Comparison of ENCODE assay signal across 16 cellular contexts in genomic region chr20:37673429-37673828, GRCh38. TPM values are rescaled to one million over a fixed set of nuclear protein-coding genes. Genes with fewer than 3 reads are reported as not detected.
DNase-seq lines count a peak whose midpoint lies in the region; ATAC-seq, FAIRE-seq and TF ChIP-seq lines count a peak whose summit lies in the region.
"Had no signal": no experiment of that assay in that cellular context is flagged by ENCODE, and none has a peak within 500 bp of the region (broad histone marks: within the 10 kb centered on the region; RNA-seq: fewer than 3 reads in every experiment).

No MANE protein-coding gene starts in this region.

- H3K4me1 ChIP-seq in HepG2 (ENCODE audit: insufficient read depth, low read length) (peaks cover 54% of the 10 kb centered on the region), right lobe of liver (peaks cover 0 to 22% (median 4%) of the 10 kb centered on the region in 4 donors), neuronal stem cell (ENCODE audit: control insufficient read depth in 2 of 2, insufficient read depth in 1 of 2, low read depth in 1 of 2, low read length in 2 of 2) (peaks cover 2 to 6% of the 10 kb centered on the region in 2 donors)

- H2AK5ac ChIP-seq in neuronal stem cell (ENCODE audit: low read depth, low read length), result no peak overlapping the region

- H3K4ac ChIP-seq in neuronal stem cell (ENCODE audit: low read length), result no peak overlapping the region

- intact Hi-C loops in HepG2 (cut with micrococcal nuclease; ENCODE audit: unreplicated experiment) (no loop called here), right lobe of liver (cut with DNase I) (no loop called here)

- H4K91ac ChIP-seq in neuronal stem cell (ENCODE audit: low read depth, low read length, poor library complexity), result no peak overlapping the region

- H2BK15ac ChIP-seq in neuronal stem cell (ENCODE audit: low read length), result no peak overlapping the region

- TF ChIP-seq RAD21 in HepG2 (CRISPR knock-in tag; IDR thresholded peaks at IDR 0.05), result no peak

- WGBS in HepG2 (ENCODE audit: low lambda C conversion rate), result 0% methylated on average over 1 of the region's 1 CpG
- 71% methylated on average over 1 of the region's 1 CpG for WGBS in right lobe of liver (ENCODE audit: insufficient coverage, low coverage, low lambda C conversion rate, missing lambda C conversion rate)
- WGBS in neuronal stem cell (ENCODE audit: extremely low coverage in 2 of 2, insufficient read length in 2 of 2, insufficient replicate concordance in 1 of 2), 2 donors, result no CpG with 5 or more reads among the region's 1 CpG

- H3K4me3 ChIP-seq in HepG2 (replicated peaks in 1 of 3; ENCODE audit: insufficient read depth in 1 of 3, low read depth in 2 of 3, low read length in 3 of 3), result no peak overlapping the region
- H3K4me3 ChIP-seq in right lobe of liver, result no peak overlapping the region
- H3K4me3 ChIP-seq in neuronal stem cell (ENCODE audit: low read length in 2 of 2), result no peak overlapping the region

- no peak for FAIRE-seq in HepG2 (lab: Jason Lieb, UNC)
- FAIRE-seq: D721Med, GM12892 had no signal

- no peak overlapping the region for H3K18ac ChIP-seq in neuronal stem cell (ENCODE audit: low read length)

- H3K9ac ChIP-seq in HepG2 (ENCODE audit: insufficient read depth, low read depth, low read length) (no peak overlapping the region), neuronal stem cell (ENCODE audit: low read depth, low read length, poor library complexity) (no peak overlapping the region)

- H3K4me2 ChIP-seq in HepG2 (ENCODE audit: low read depth, low read length), result peak overlapping the region; percentile 50
- H3K4me2 ChIP-seq in neuronal stem cell (ENCODE audit: insufficient read depth, low read length, poor library complexity, severe bottlenecking), result no peak overlapping the region

- H3K23ac ChIP-seq in neuronal stem cell (ENCODE audit: low read depth, low read length, poor library complexity), result no peak overlapping the region

- DNase-seq in HepG2 (ENCODE audit: low spot score), result no peak
- DNase-seq in right lobe of liver, result no peak
- DNase-seq in NCI-H2171 (lab: John Stamatoyannopoulos, UW), result peak; percentile 83
- DNase-seq in SK-N-DZ (ENCODE audit: low spot score), result peak; percentile 90
- DNase-seq in neuronal stem cell (ENCODE audit: low spot score), result no peak
- DNase-seq in NCI-H1436 treated with DMSO at 0.1 percent for 48 hours (lab: John Stamatoyannopoulos, UW), result no peak
- no peak for DNase-seq in ureter (ENCODE audit: low spot score)
- DNase-seq: CD4-positive, CD25-positive, alpha-beta regulatory T cell; GF-D8; NCI-H2081; NCI-H446; OCI-M1; SHP77 treated with DMSO at 0.1 percent for 48 hours had no signal

- in situ Hi-C loops in HepG2 (cut with HindIII; ENCODE audit: extremely low pct_ligation_motif_present, low pct_unique_long_range_greater_than_20kb), result no loop called here

- no peak overlapping the region for H3K14ac ChIP-seq in neuronal stem cell (ENCODE audit: low read length)

- H4K20me1 ChIP-seq in HepG2 (ENCODE audit: insufficient read depth, low read length), result no peaks in the 10 kb centered on the region

- BruUV-seq in HepG2 (replicated peaks; lab: Mats Ljungman, UMichigan), result no TSS peak

- no peak overlapping the region for H2BK12ac ChIP-seq in neuronal stem cell (ENCODE audit: low read length)

- H3K9me3 ChIP-seq in HepG2 (ENCODE audit: low read length) (no peaks in the 10 kb centered on the region), right lobe of liver (no peaks in the 10 kb centered on the region), neuronal stem cell (replicated peaks in 1 of 2; ENCODE audit: control insufficient read depth in 2 of 2, insufficient read depth in 1 of 2, low read depth in 1 of 2, low read length in 2 of 2) (no peaks in the 10 kb centered on the region)

- H3K79me1 ChIP-seq in neuronal stem cell (ENCODE audit: low read depth, low read length), result no peaks in the 10 kb centered on the region

- H3K36me3 ChIP-seq in HepG2 (replicated peaks in 1 of 2; ENCODE audit: control insufficient read depth in 1 of 2, insufficient read depth in 2 of 2, low read length in 2 of 2) (no peaks in the 10 kb centered on the region), right lobe of liver (no peaks in the 10 kb centered on the region), neuronal stem cell (replicated peaks in 1 of 2; ENCODE audit: control insufficient read depth in 2 of 2, insufficient read depth in 2 of 2, low read length in 2 of 2) (no peaks in the 10 kb centered on the region)

- ATAC-seq in HepG2 (no peak), right lobe of liver (no peak), GM19328 (IDR thresholded peaks at IDR 0.05; ENCODE audit: unreplicated experiment) (no peak)

- peaks cover 1 to 5% of the 10 kb centered on the region in 2 experiments; a peak in 2 of 5 replicates for H3K27me3 ChIP-seq in HepG2 (ENCODE audit: control insufficient read depth in 1 of 2, insufficient read depth in 2 of 2, low read length in 2 of 2)
- H3K27me3 ChIP-seq in right lobe of liver, result no peaks in the 10 kb centered on the region
- peaks cover 0 to 44% (median 0%) of the 10 kb centered on the region in 3 experiments for H3K27me3 ChIP-seq in neuronal stem cell (ENCODE audit: control insufficient read depth in 3 of 3, insufficient read depth in 3 of 3, low read depth in 1 of 3, low read length in 3 of 3)

- TF ChIP-seq EP300 in HepG2 (IDR thresholded peaks at IDR 0.05; ENCODE audit: low read depth in 2 of 2, low read length in 2 of 2) (peak in 1 of 2 experiments; percentile 61; a peak in 1 of 4 replicates), HepG2 (CRISPR knock-in tag; IDR thresholded peaks at IDR 0.05; ENCODE audit: borderline replicate concordance) (no peak)

- H3K79me2 ChIP-seq in HepG2 (ENCODE audit: insufficient read depth, low read length), result no peaks in the 10 kb centered on the region

- H3K27ac ChIP-seq in HepG2 (ENCODE audit: extremely low read length, insufficient read depth, low read length) (no peak overlapping the region), right lobe of liver (no peak overlapping the region), neuronal stem cell (replicated peaks; ENCODE audit: low read length) (no peak overlapping the region)

- H4K8ac ChIP-seq in neuronal stem cell (ENCODE audit: low read depth, low read length), result no peak overlapping the region

- no peak for TF ChIP-seq POLR2A in HepG2 (IDR thresholded peaks at IDR 0.05; ENCODE audit: insufficient read depth in 1 of 2, low read depth in 2 of 2, low read length in 2 of 2)
- TF ChIP-seq POLR2A in right lobe of liver (IDR thresholded peaks at IDR 0.05), result no peak

- no peak overlapping the region for H2BK120ac ChIP-seq in neuronal stem cell (ENCODE audit: low read depth, low read length)

- TF ChIP-seq CTCF in HepG2 (CRISPR knock-in tag; IDR thresholded peaks at IDR 0.05) (no peak), right lobe of liver (IDR thresholded peaks at IDR 0.05) (no peak)

- CTCF ChIA-PET in HepG2 (lab: Yijun Ruan, JAX; ENCODE audit: low intra/inter-chr PET ratio, low total read pairs), result no interaction called here

- H2AFZ ChIP-seq in HepG2 (ENCODE audit: low read length), result no peak overlapping the region
- no peak overlapping the region for H2AFZ ChIP-seq in neuronal stem cell (ENCODE audit: low read length)

- peak overlapping the region; percentile 4 for H2BK5ac ChIP-seq in neuronal stem cell (ENCODE audit: low read length)

- POLR2A ChIA-PET in HepG2 (lab: Yijun Ruan, JAX), result no interaction called here

TF ChIP-seq in HepG2, 621 proteins besides CTCF, POLR2A, EP300 and RAD21 (continues in another document):
- TF ChIP-seq XRCC5 (optimal IDR thresholded peaks at IDR 0.05; ENCODE audit: low read length), result peak; percentile 16

RNA-seq across cellular contexts. Expression of gene CTNNBL1, which starts 20.4 kb away (rescaled TPM):
- total RNA-seq in HepG2 (2016; rRNA removed; fragmentation: Illumina TruSeq; extraction: Trizol), result 94.6 and 136 TPM in 2 replicates
- total RNA-seq in HepG2 (2016; cell fraction: cytosol; rRNA removed; fragmentation: Illumina TruSeq; extraction: Trizol; ENCODE audit: low read depth), result 43.5 and 49.5 TPM in 2 replicates
- total RNA-seq in HepG2 (2016; cell fraction: insoluble cytoplasmic fraction; rRNA removed; fragmentation: Illumina TruSeq; extraction: Trizol), result 97.0 and 143 TPM in 2 replicates
- total RNA-seq in HepG2 (2016; cell fraction: membrane; rRNA removed; fragmentation: Illumina TruSeq; extraction: Trizol), result 53.6 and 54.9 TPM in 2 replicates
- total RNA-seq in HepG2 (2016; cell fraction: nucleus; rRNA removed; fragmentation: Illumina TruSeq; extraction: Trizol), result 47.8 and 48.8 TPM in 2 replicates
- polyA plus RNA-seq in HepG2 (2011; rRNA removed), result 47.0 and 49.3 TPM in 2 replicates
- 37.8 and 38.1 TPM in 2 replicates for polyA plus RNA-seq in HepG2 (2011; cell fraction: cytosol; rRNA removed)
- 17.2 and 18.0 TPM in 2 replicates for polyA plus RNA-seq in HepG2 (2011; cell fraction: nucleus; rRNA removed)
- 83.2 and 94.2 TPM in 2 replicates for polyA plus RNA-seq in HepG2 (2012)
- polyA plus RNA-seq in HepG2 (2016; cell fraction: cytosol; fragmentation: Illumina TruSeq; extraction: Trizol; ENCODE audit: low read depth), result 53.4 and 54.1 TPM in 2 replicates
- 156 and 162 TPM in 2 replicates for polyA plus RNA-seq in HepG2 (2016; cell fraction: insoluble cytoplasmic fraction; fragmentation: Illumina TruSeq; extraction: Trizol; ENCODE audit: low read depth)
- 50.8 and 57.2 TPM in 2 replicates for polyA plus RNA-seq in HepG2 (2016; cell fraction: membrane; fragmentation: Illumina TruSeq; extraction: Trizol; ENCODE audit: low read depth)
- 68.0 and 75.7 TPM in 2 replicates for polyA plus RNA-seq in HepG2 (2016; cell fraction: nucleus; fragmentation: Illumina TruSeq; extraction: Trizol; ENCODE audit: insufficient read depth, low read depth)
- 33.6 and 37.6 TPM in 2 replicates for polyA minus RNA-seq in HepG2 (2011; rRNA and poly(A)+ RNA removed; ENCODE audit: low replicate concordance)
- polyA minus RNA-seq in HepG2 (2011; cell fraction: cytosol; rRNA and poly(A)+ RNA removed), result 27.5 and 33.1 TPM in 2 replicates
- 33.5 and 36.7 TPM in 2 replicates for polyA minus RNA-seq in HepG2 (2011; cell fraction: nucleus; rRNA and poly(A)+ RNA removed)
- total RNA-seq in right lobe of liver, result 10 to 100 TPM; 16.3 to 41.8 (median 28.8) TPM
- polyA plus RNA-seq in SK-N-DZ (2014; cell fraction: cytosol; rRNA removed), result 65.9 and 74.2 TPM in 2 replicates
- 33.6 and 55.4 TPM in 2 replicates for polyA plus RNA-seq in SK-N-DZ (2014; cell fraction: nucleus; rRNA removed)
- polyA plus RNA-seq in neuronal stem cell (2013, experiment 1 of 2), result 106 TPM
- polyA plus RNA-seq in neuronal stem cell (2013, experiment 2 of 2), result 108 TPM
- 52.9 TPM for total RNA-seq in ureter

Comparison
In these comparisons a context has a peak if more than half of its experiments do, and no peak if none do; other contexts are left out.
1. DNase-seq: peak in NCI-H2171 (single experiment) and SK-N-DZ (single experiment); none in HepG2 (single experiment), right lobe of liver (0 of 3), neuronal stem cell (single experiment), NCI-H1436 treated with DMSO at 0.1 percent for 48 hours (single experiment) and ureter (single experiment).